10 cellular contexts compared by ENCODE assay signal in the genomic region with DNA sequence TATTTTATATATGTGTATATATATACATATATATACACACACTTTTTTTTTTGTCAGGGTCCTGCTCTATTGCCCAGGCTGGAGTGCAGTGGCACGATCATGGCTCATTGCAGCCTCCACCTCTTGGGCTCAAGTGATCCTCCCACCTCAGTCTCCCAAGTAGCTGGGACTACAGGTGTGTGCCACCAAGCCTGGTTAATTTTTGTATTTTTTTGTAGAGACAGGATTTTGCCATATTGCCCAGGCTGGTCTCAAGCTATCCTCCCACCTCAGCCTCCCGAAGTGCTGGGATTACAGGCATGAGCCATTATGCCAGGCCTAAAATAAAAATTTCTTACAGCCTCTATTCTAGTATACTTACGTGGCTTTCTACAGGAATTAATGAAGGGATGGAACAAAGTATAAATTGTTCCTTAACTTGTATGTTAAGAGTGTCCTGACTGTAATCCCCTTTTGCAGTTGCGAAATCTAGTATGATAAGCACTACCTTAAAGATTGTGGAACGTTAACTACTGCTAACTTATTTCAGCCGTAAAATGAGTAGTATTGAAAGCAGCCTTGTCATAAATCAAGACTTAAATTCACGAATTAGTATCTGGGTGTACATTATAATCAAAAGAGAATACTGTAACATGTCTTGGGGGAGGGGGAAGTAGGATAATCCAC. TPM values are rescaled to one million over a fixed set of nuclear protein-coding genes. Genes with fewer than 3 reads are reported as not detected.
DNase-seq lines count a peak whose midpoint lies in the region; ATAC-seq, FAIRE-seq and TF ChIP-seq lines count a peak whose summit lies in the region.
"Had no signal": no experiment of that assay in that cellular context is flagged by ENCODE, and none has a peak within 500 bp of the region (broad histone marks: within the 10 kb centered on the region; RNA-seq: fewer than 3 reads in every experiment).

No MANE protein-coding gene starts in this region.

- H3K27me3 Mint-ChIP-seq in Calu3 (ENCODE audit: unreplicated experiment): peaks cover under 1% of the 10 kb centered on the region

- H3K4me2 ChIP-seq in OCI-LY1 (ENCODE audit: low read length) (peak overlapping the region; percentile 93), H1 (ENCODE audit: insufficient read depth in 1 of 2, low read depth in 2 of 2, low read length in 2 of 2) (peak overlapping the region in 1 of 2 experiments; percentile 53; a peak in 1 of 4 replicates), osteoblast (ENCODE audit: insufficient read depth, low read length) (peak overlapping the region; percentile 90)

- peak overlapping the region; percentile 93 for H3K4me3 ChIP-seq in OCI-LY1 (ENCODE audit: low read depth, low read length, poor library complexity, severe bottlenecking)
- H3K4me3 ChIP-seq in H1 (ENCODE audit: extremely low read depth in 1 of 4, insufficient read depth in 2 of 4, low read depth in 3 of 4, low read length in 4 of 4): no peak overlapping the region
- H3K4me3 ChIP-seq in osteoblast (ENCODE audit: insufficient read depth, low read length): peak overlapping the region; percentile 95

- BruUV-seq in Calu3 (replicated peaks; lab: Mats Ljungman, UMichigan): no TSS peak

- 90% methylated on average over 7 of the region's 7 CpGs; no CpG with 5 or more reads in 1 of the 2 experiments for WGBS in H1 (ENCODE audit: extremely low coverage in 1 of 2, insufficient coverage in 1 of 2, insufficient read length in 1 of 2, insufficient replicate concordance in 2 of 2, low coverage in 1 of 2, low lambda C conversion rate in 2 of 2, missing lambda C conversion rate in 1 of 2), 2 experiments

- H3K27ac Mint-ChIP-seq in Calu3 (ENCODE audit: unreplicated experiment): peak overlapping the region; percentile 74

- TF ChIP-seq EP300 in H1 (IDR thresholded peaks at IDR 0.05; ENCODE audit: borderline replicate concordance in 1 of 2, low read depth in 2 of 2, low read length in 2 of 2): no peak

- H2AFZ ChIP-seq in OCI-LY1 (ENCODE audit: low read length) (no peak overlapping the region), H1 (ENCODE audit: low read length) (no peak overlapping the region), osteoblast (ENCODE audit: low read length) (no peak overlapping the region)

- no peak overlapping the region for H4K5ac ChIP-seq in H1 (ENCODE audit: insufficient read length, low read depth, low read length)

- H3K79me2 ChIP-seq in OCI-LY1 (ENCODE audit: insufficient read depth, low read length) (peaks cover 20% of the 10 kb centered on the region), H1 (ENCODE audit: control insufficient read depth in 1 of 2, insufficient read depth in 2 of 2, low read length in 2 of 2) (0 out of 4 replicates have a peak, but pooled peaks cover 0 to 6% of the 10 kb centered on the region in 2 experiments), osteoblast (ENCODE audit: insufficient read depth, low read length) (peaks cover 62% of the 10 kb centered on the region)

- H3K9me2 ChIP-seq in OCI-LY1 (ENCODE audit: low read depth, low read length): no peaks in the 10 kb centered on the region

- intact Hi-C loops in Calu3 (cut with micrococcal nuclease; ENCODE audit: unreplicated experiment): no loop called here

- no peak overlapping the region for H3K18ac ChIP-seq in H1 (ENCODE audit: extremely low read depth, low read length)

- no peak overlapping the region for H3K23ac ChIP-seq in H1 (ENCODE audit: insufficient read length)

- H3K14ac ChIP-seq in H1 (ENCODE audit: insufficient read length): no peak overlapping the region

- POLR2A ChIA-PET in H1 (lab: Charles Lee; ENCODE audit: partially characterized antibody): interaction anchor here (1.2 kb wide), 1 partner anchor 8 kb away, joined by 3 read pairs; no protein-coding TSS in a partner anchor

- H3K9me3 Mint-ChIP-seq in Calu3 (ENCODE audit: low read depth, unreplicated experiment): no peaks in the 10 kb centered on the region

- TF ChIP-seq CTCF in Calu3 (IDR thresholded peaks at IDR 0.05; ENCODE audit: unreplicated experiment): no peak
- no peak for TF ChIP-seq CTCF in OCI-LY1 (IDR thresholded peaks at IDR 0.05; ENCODE audit: low read length)
- TF ChIP-seq CTCF in H1 (IDR thresholded peaks at IDR 0.05; ENCODE audit: control extremely low read depth in 1 of 3, insufficient read depth in 1 of 3, low read depth in 1 of 3, low read length in 3 of 3): no peak
- TF ChIP-seq CTCF in osteoblast (IDR thresholded peaks at IDR 0.05; ENCODE audit: extremely low read depth, low read depth, low read length): no peak

- no peak overlapping the region for H3K56ac ChIP-seq in H1 (replicated peaks; ENCODE audit: insufficient read length, low read depth, low read length)

- peaks cover 2% of the 10 kb centered on the region; the same call in 1 of the 2 replicates for H3K23me2 ChIP-seq in H1 (ENCODE audit: low read depth, low read length)

- no peak overlapping the region for H4K8ac ChIP-seq in H1 (ENCODE audit: extremely low read depth, insufficient read depth, low read length)

- no peak overlapping the region for H2BK20ac ChIP-seq in H1 (ENCODE audit: low read length)

- H3F3A ChIP-seq in OCI-LY1 (ENCODE audit: insufficient read depth, low read length): no peaks in the 10 kb centered on the region

- H2AK5ac ChIP-seq in H1 (ENCODE audit: low read depth, low read length): no peak overlapping the region

- FAIRE-seq in H1 (lab: Jason Lieb, UNC): no peak

- ATAC-seq in left lobe of liver (no peak), GM21390 (IDR thresholded peaks at IDR 0.05; ENCODE audit: unreplicated experiment) (no peak)

- H2BK15ac ChIP-seq in H1 (ENCODE audit: low read length): no peak overlapping the region

- H3K27me3 ChIP-seq in OCI-LY1 (ENCODE audit: insufficient read depth, low read length) (no peaks in the 10 kb centered on the region), H1 (replicated peaks in 1 of 4; ENCODE audit: control insufficient read depth in 3 of 4, extremely low read depth in 1 of 4, insufficient read depth in 3 of 4, low read length in 3 of 4) (no peaks in the 10 kb centered on the region; a peak in 2 of 7 replicates), osteoblast (ENCODE audit: insufficient read depth, low read length) (no peaks in the 10 kb centered on the region)

- no peak overlapping the region for H3K4ac ChIP-seq in H1 (replicated peaks; ENCODE audit: insufficient read length, low read depth, low read length)

- no peak for TF ChIP-seq RAD21 in H1 (IDR thresholded peaks at IDR 0.05 in 1 of 2, conservative IDR thresholded peaks at IDR 0.05 in 1 of 2; ENCODE audit: low read depth in 2 of 2, low read length in 2 of 2)

- H3K27ac ChIP-seq in OCI-LY1 (ENCODE audit: low read depth, low read length, poor library complexity, severe bottlenecking): peak overlapping the region; percentile 31
- no peak overlapping the region for H3K27ac ChIP-seq in H1 (ENCODE audit: low read depth, low read length)
- no peak overlapping the region for H3K27ac ChIP-seq in osteoblast (ENCODE audit: low read depth, low read length)

- H3K4me3 Mint-ChIP-seq in Calu3 (ENCODE audit: low read depth, unreplicated experiment): peak overlapping the region; percentile 93

- peaks cover 27% of the 10 kb centered on the region for H3K36me3 Mint-ChIP-seq in Calu3 (ENCODE audit: insufficient read depth, unreplicated experiment)

- H2BK5ac ChIP-seq in H1 (ENCODE audit: low read depth, low read length): no peak overlapping the region

- peak overlapping the region; percentile 75; the same call in 1 of the 2 replicates for H3K9ac ChIP-seq in OCI-LY1 (ENCODE audit: low read length)
- H3K9ac ChIP-seq in H1 (replicated peaks in 1 of 4; ENCODE audit: extremely low read depth in 1 of 4, low read depth in 3 of 4, low read length in 3 of 4): no peak overlapping the region

- H3K36me3 ChIP-seq in OCI-LY1 (ENCODE audit: insufficient read depth, low read length) (no peaks in the 10 kb centered on the region), H1 (ENCODE audit: control insufficient read depth in 2 of 4, insufficient read depth in 4 of 4, low read length in 3 of 4) (no peaks in the 10 kb centered on the region), osteoblast (ENCODE audit: insufficient read depth, low read length) (no peaks in the 10 kb centered on the region)

- no peak overlapping the region for H2BK120ac ChIP-seq in H1 (replicated peaks; ENCODE audit: low read depth, low read length)

- no peak for TF ChIP-seq POLR2A in H1 (IDR thresholded peaks at IDR 0.05; ENCODE audit: control extremely low read depth in 1 of 2, low read depth in 2 of 2, low read length in 2 of 2)

- DNase-seq in Calu3 (no peak), H1 (ENCODE audit: low read depth in 1 of 2, low spot score in 2 of 2) (no peak), osteoblast (ENCODE audit: insufficient read length, low spot score, missing footprints) (no peak), NCI-H526 (lab: John Stamatoyannopoulos, UW) (no peak), cortex of kidney (lab: John Stamatoyannopoulos, UW) (no peak), left lobe of liver (ENCODE audit: low spot score) (no peak)
- DNase-seq: activated gamma-delta T cell, NCI-H524 treated with DMSO at 0.1 percent for 48 hours had no signal

- no peak overlapping the region for H2BK12ac ChIP-seq in H1 (ENCODE audit: low read depth, low read length)

- H3K4me1 Mint-ChIP-seq in Calu3 (ENCODE audit: low read depth, unreplicated experiment): peaks cover 16% of the 10 kb centered on the region

- H3K79me1 ChIP-seq in H1 (ENCODE audit: low read depth, low read length): no peaks in the 10 kb centered on the region; the same call in 1 of the 2 replicates

- peaks cover 19% of the 10 kb centered on the region for H3K4me1 ChIP-seq in OCI-LY1 (ENCODE audit: insufficient read depth, low read length, severe bottlenecking)
- no peaks in the 10 kb centered on the region; a peak in 2 of 7 replicates for H3K4me1 ChIP-seq in H1 (replicated peaks in 1 of 4; ENCODE audit: control insufficient read depth in 3 of 4, insufficient read depth in 4 of 4, low read length in 3 of 4)
- H3K4me1 ChIP-seq in osteoblast (ENCODE audit: insufficient read depth, low read length): peaks cover 18% of the 10 kb centered on the region

- H4K20me1 ChIP-seq in OCI-LY1 (ENCODE audit: insufficient read depth, low read length) (peaks cover 3% of the 10 kb centered on the region; the same call in 1 of the 2 replicates), H1 (replicated peaks in 1 of 2; ENCODE audit: control insufficient read depth in 1 of 2, insufficient read depth in 2 of 2, low read length in 2 of 2) (peaks cover 0 to 9% of the 10 kb centered on the region in 2 experiments), osteoblast (ENCODE audit: insufficient read depth, low read length) (peaks cover 13% of the 10 kb centered on the region)

- CTCF ChIA-PET in Calu3 (lab: Charles Lee): interaction anchor here (1.1 kb wide), 1 partner anchor 239 kb away, joined by 6 read pairs; no protein-coding TSS in a partner anchor
- CTCF ChIA-PET in H1 (lab: Charles Lee; ENCODE audit: partially characterized antibody): interaction anchor here (0.9 to 1.8 kb wide), 5 partner anchors 10 to 29 kb away, joined by 3 to 8 read pairs (median 5); no protein-coding TSS in a partner anchor

- no peak overlapping the region for H4K91ac ChIP-seq in H1 (replicated peaks; ENCODE audit: insufficient read length, low read length)

- H3K9me3 ChIP-seq in OCI-LY1 (ENCODE audit: low read length): no peaks in the 10 kb centered on the region
- H3K9me3 ChIP-seq in H1 (ENCODE audit: insufficient read depth in 2 of 2, low read depth in 1 of 2, low read length in 1 of 2): no peaks in the 10 kb centered on the region
- no peaks in the 10 kb centered on the region for H3K9me3 ChIP-seq in osteoblast (ENCODE audit: low read depth, low read length)

RNA-seq across cellular contexts. Expression of a gene that starts 2.1 kb away (rescaled TPM):
- 13.5 and 14.8 TPM in 2 replicates for total RNA-seq in Calu3 (2022)
- 8.8 and 9.4 TPM in 2 replicates for total RNA-seq in H1 (2021; fragmentation: NEBNext Ultra II Directional; extraction: Animal tissue kit (Norgen Biotek cat#: 25700))
- 2.6 and 4.6 TPM in 2 replicates for polyA plus RNA-seq in H1 (2011; rRNA removed)
- polyA plus RNA-seq in H1 (2011; cell fraction: cytosol; rRNA removed): 3.7 TPM
- 5.2 TPM for polyA plus RNA-seq in H1 (2011; cell fraction: nucleus; rRNA removed)
- polyA plus RNA-seq in H1 (2012, experiment 1 of 2): 4.2 to 5.0 TPM (median 4.5 TPM) in 4 replicates
- 0.45 TPM for polyA plus RNA-seq in H1 (2012, experiment 2 of 2)
- 4.4 TPM for polyA plus RNA-seq in H1 (2013, experiment 1 of 2)
- 4.3 TPM for polyA plus RNA-seq in H1 (2013, experiment 2 of 2)
- 10.4 and 13.4 TPM in 2 replicates for polyA minus RNA-seq in H1 (2011; rRNA and poly(A)+ RNA removed)
- polyA minus RNA-seq in H1 (2011; cell fraction: cytosol; rRNA and poly(A)+ RNA removed): 4.9 TPM
- 11.3 TPM for polyA minus RNA-seq in H1 (2011; cell fraction: nucleus; rRNA and poly(A)+ RNA removed)
- 11.6 and 12.1 TPM in 2 replicates for total RNA-seq in osteoblast
- total RNA-seq in left lobe of liver: 6.2 TPM

RNA-seq across cellular contexts. Expression of a gene that starts 59.9 kb away (rescaled TPM):
- total RNA-seq in Calu3 (2022): 0.56 and 0.90 TPM in 2 replicates
- total RNA-seq in H1 (2021; fragmentation: NEBNext Ultra II Directional; extraction: Animal tissue kit (Norgen Biotek cat#: 25700)): 0.58 and 0.90 TPM in 2 replicates
- polyA plus RNA-seq in H1 (2011; rRNA removed): 0.13 and 0.14 TPM in 2 replicates
- 0.28 TPM for polyA plus RNA-seq in H1 (2011; cell fraction: cytosol; rRNA removed)
- polyA plus RNA-seq in H1 (2011; cell fraction: nucleus; rRNA removed): 0.29 TPM
- polyA plus RNA-seq in H1 (2012, experiment 1 of 2): 0.20 to 0.91 TPM (median 0.35 TPM) in 4 replicates
- not detected for polyA plus RNA-seq in H1 (2012, experiment 2 of 2)
- 0.89 TPM for polyA plus RNA-seq in H1 (2013, experiment 1 of 2)
- polyA plus RNA-seq in H1 (2013, experiment 2 of 2): 0.66 TPM
- polyA minus RNA-seq in H1 (2011; rRNA and poly(A)+ RNA removed): 0.27 and 0.73 TPM in 2 replicates
- 0.29 TPM for polyA minus RNA-seq in H1 (2011; cell fraction: cytosol; rRNA and poly(A)+ RNA removed)
- 0.80 TPM for polyA minus RNA-seq in H1 (2011; cell fraction: nucleus; rRNA and poly(A)+ RNA removed)
- total RNA-seq in osteoblast: 0.36 and 0.59 TPM in 2 replicates
- 1.2 TPM for total RNA-seq in left lobe of liver

Comparison
In these comparisons a context has a peak if more than half of its experiments do, and no peak if none do; other contexts are left out.
1. H3K4me3 ChIP-seq: peak in OCI-LY1 (single experiment) and osteoblast (single experiment); none in H1 (0 of 4).